ENCODE assay signal across 8 cellular contexts in genomic region chr2:132604561-132604960, GRCh38.
"Had no signal": no experiment of that assay in that cellular context is flagged by ENCODE, and none has a peak within 500 bp of the region (broad histone marks: within the 10 kb centered on the region; RNA-seq: fewer than 3 reads in every experiment).

No MANE protein-coding gene starts in this region.

- H2AFZ ChIP-seq: GM23248 had no signal

- DNase-seq: GM23248, GOT3, H7, IMR-90, KG1 had no signal

- H3K4me1 ChIP-seq: HAP-1 had no signal

- H3K9me3 ChIP-seq: HAP-1 had no signal

- H3K36me3 ChIP-seq: HAP-1 had no signal

- ATAC-seq: HCT116, K562 had no signal

- H3K4me3 ChIP-seq: GM23248, HAP-1, K562 had no signal

- H3K9ac ChIP-seq: GM23248 had no signal

- H3K27ac ChIP-seq: GM23248 had no signal
